16 cellular contexts compared by ENCODE assay signal in the genomic region with DNA sequence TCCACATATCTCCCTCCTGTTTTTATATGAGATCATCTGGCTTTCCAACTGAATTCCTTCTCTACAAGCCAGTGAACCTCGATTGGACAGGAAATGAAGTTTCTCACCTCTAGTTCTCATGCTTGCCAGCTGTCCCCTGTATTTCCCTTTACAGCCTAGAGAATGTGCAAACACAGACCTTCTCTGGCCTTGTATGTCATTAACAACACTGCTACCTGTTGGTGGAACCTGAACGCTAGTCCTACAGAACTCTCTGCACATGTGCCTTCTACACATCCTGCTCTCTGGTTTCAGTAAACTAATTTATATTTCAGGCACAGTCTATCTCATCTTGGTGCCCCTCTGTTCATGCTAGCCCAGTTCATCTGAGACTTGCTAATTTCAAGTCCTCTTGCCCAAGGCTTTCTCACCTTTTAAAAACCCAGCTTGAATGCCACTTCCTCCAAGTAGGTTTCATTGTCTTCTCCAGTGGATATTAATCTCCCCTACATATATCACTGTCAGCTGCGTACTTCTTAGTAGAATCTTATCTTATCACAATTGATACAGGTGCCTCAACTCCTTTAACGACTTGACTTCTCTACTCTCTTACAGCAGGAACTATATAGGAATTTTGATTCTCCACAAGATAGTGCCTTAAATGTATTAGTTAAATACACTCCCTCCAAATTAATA.
DNase-seq lines count a peak whose midpoint lies in the region; TF ChIP-seq lines count a peak whose summit lies in the region.
"Had no signal": no experiment of that assay in that cellular context is flagged by ENCODE, and none has a peak within 500 bp of the region (broad histone marks: within the 10 kb centered on the region; RNA-seq: fewer than 3 reads in every experiment).

No MANE protein-coding gene starts in this region.

- WGBS in mesendoderm (ENCODE audit: extremely low coverage, insufficient coverage, low lambda C conversion rate), result no CpG with 5 or more reads among the region's 4 CpGs

- DNase-seq in GM06990 (ENCODE audit: extremely low read depth, insufficient read length), result peak; percentile 15
- DNase-seq in HT-29 (ENCODE audit: low spot score), result peak; percentile 12
- peak; percentile 8 for DNase-seq in NCI-H748 treated with DMSO at 0.1 percent for 48 hours (lab: John Stamatoyannopoulos, UW)
- peak; percentile 70 for DNase-seq in mesendoderm
- DNase-seq in iPS-NIHi11 (ENCODE audit: low spot score), result no peak
- DNase-seq in COLO829 (ENCODE audit: low spot score), result no peak
- no peak for DNase-seq in NCI-H345 (lab: John Stamatoyannopoulos, UW)
- DNase-seq: GOT3; NCI-H1092 treated with DMSO at 0.1 percent for 48 hours; NCI-H2227 treated with DMSO at 0.1 percent for 48 hours; OCI-M1; stimulated activated CD4-positive, alpha-beta T cell treated with anti-CD3 and anti-CD28 coated beads, Interleukin-15, amount 100 ng/mL, for 24 hours; T1000 had no signal

- H3K9ac ChIP-seq in mesendoderm (ENCODE audit: low read length), result no peak overlapping the region
- H3K9ac ChIP-seq: KMS-11 had no signal

- no peak overlapping the region for H2BK5ac ChIP-seq in mesendoderm (ENCODE audit: low read length)

- H3K18ac ChIP-seq in mesendoderm (ENCODE audit: low read length), result no peak overlapping the region

- H4K5ac ChIP-seq in mesendoderm (ENCODE audit: low read length), result no peak overlapping the region

- H2BK15ac ChIP-seq in mesendoderm (replicated peaks; ENCODE audit: low read depth), result no peak overlapping the region

- H2AK5ac ChIP-seq in mesendoderm (ENCODE audit: low read length), result no peak overlapping the region

- no peak overlapping the region for H3K27ac ChIP-seq in mesendoderm (ENCODE audit: low read depth, low read length)
- H3K27ac ChIP-seq: HL-60, KMS-11, thoracic aorta had no signal

- no peaks in the 10 kb centered on the region for H3K79me2 ChIP-seq in mesendoderm (ENCODE audit: control insufficient read depth, insufficient read depth, low read length)

- H3K4me3 ChIP-seq in GM06990 (replicated peaks; ENCODE audit: low read depth, low read length), result no peak overlapping the region
- H3K4me3 ChIP-seq in mesendoderm (ENCODE audit: low read length), result no peak overlapping the region
- H3K4me3 ChIP-seq: thoracic aorta had no signal

- no peak overlapping the region for H2BK120ac ChIP-seq in mesendoderm (ENCODE audit: low read depth, low read length)

- H3K4ac ChIP-seq in mesendoderm (ENCODE audit: low read depth, low read length), result no peak overlapping the region

- no peaks in the 10 kb centered on the region for H3K36me3 ChIP-seq in GM06990 (ENCODE audit: control insufficient read depth, insufficient read depth, low read length)
- no peaks in the 10 kb centered on the region for H3K36me3 ChIP-seq in mesendoderm (ENCODE audit: control insufficient read depth, insufficient read depth, low read length)
- H3K36me3 ChIP-seq: thoracic aorta had no signal

- H3K4me1 ChIP-seq in mesendoderm (ENCODE audit: control insufficient read depth, low read depth, low read length), result peaks cover 3% of the 10 kb centered on the region

- no peak overlapping the region for H4K8ac ChIP-seq in mesendoderm (ENCODE audit: low read depth, low read length)

- no peaks in the 10 kb centered on the region for H3K79me1 ChIP-seq in mesendoderm (ENCODE audit: low read length)

- no peak overlapping the region for H3K56ac ChIP-seq in mesendoderm (ENCODE audit: low read length)

- H3K23ac ChIP-seq in mesendoderm (ENCODE audit: low read length), result no peak overlapping the region

- no peak for TF ChIP-seq CTCF in GM06990 (IDR thresholded peaks at IDR 0.05; ENCODE audit: insufficient read depth, low read length, poor library complexity, severe bottlenecking)

- no peak overlapping the region for H3K4me2 ChIP-seq in mesendoderm (ENCODE audit: low read length)
- H3K4me2 ChIP-seq: KMS-11 had no signal

- H3K27me3 ChIP-seq in GM06990 (replicated peaks; ENCODE audit: control insufficient read depth, insufficient read depth, low read length), result no peaks in the 10 kb centered on the region
- H3K27me3 ChIP-seq in mesendoderm (ENCODE audit: insufficient read depth, low read length, poor library complexity), result no peaks in the 10 kb centered on the region

Comparison
In these comparisons a context has a peak if more than half of its experiments do, and no peak if none do; other contexts are left out.
1. DNase-seq: peak in GM06990 (single experiment), HT-29 (single experiment), NCI-H748 treated with DMSO at 0.1 percent for 48 hours (single experiment) and mesendoderm (single experiment); none in iPS-NIHi11 (single experiment), COLO829 (single experiment) and NCI-H345 (single experiment).